Comparison of ENCODE assay signal across 8 cellular contexts in genomic region chr20:58209652-58210397, GRCh38. TPM values are rescaled to one million over a fixed set of nuclear protein-coding genes. Genes with fewer than 3 reads are reported as not detected.
DNase-seq lines count a peak whose midpoint lies in the region; ATAC-seq, FAIRE-seq and TF ChIP-seq lines count a peak whose summit lies in the region.

No MANE protein-coding gene starts in this region.

- no TSS peak for BruUV-seq in OCI-LY7 (replicated peaks; lab: Mats Ljungman, UMichigan)

- no peaks in the 10 kb centered on the region; the same call in 1 of the 2 replicates for H3K9me3 ChIP-seq in AG04450 (ENCODE audit: control insufficient read depth, insufficient read depth, low read length)
- no peaks in the 10 kb centered on the region for H3K9me3 ChIP-seq in OCI-LY7 (ENCODE audit: low read length)
- H3K9me3 ChIP-seq in esophagus muscularis mucosa: no peaks in the 10 kb centered on the region

- H4K20me1 ChIP-seq in OCI-LY7 (ENCODE audit: insufficient read depth, low read length): no peaks in the 10 kb centered on the region

- H3K9me2 ChIP-seq in OCI-LY7 (ENCODE audit: insufficient read depth, low read length): no peaks in the 10 kb centered on the region

- peaks cover 7% of the 10 kb centered on the region for H3K27me3 ChIP-seq in AG04450 (ENCODE audit: control insufficient read depth, insufficient read depth, low read length)
- H3K27me3 ChIP-seq in esophagus muscularis mucosa: peaks cover 0 to 22% (median 2%) of the 10 kb centered on the region in 4 donors

- no peak overlapping the region for H3K4me2 ChIP-seq in OCI-LY7 (ENCODE audit: low read length)

- peaks cover 8 to 22% of the 10 kb centered on the region in 2 donors for H3K27me3 Mint-ChIP-seq in natural killer cell (ENCODE audit: low read depth in 2 of 2)
- peaks cover 34 to 35% of the 10 kb centered on the region in 2 donors for H3K27me3 Mint-ChIP-seq in stimulated activated naive B cell treated with anti-CD40 and anti-IgM and Interleukin-4, amounts not matched to agents 10 μg/mL and 1 μg/mL and 100 μg/mL, for 72 hours

- TF ChIP-seq CTCF in AG04450 (IDR thresholded peaks at IDR 0.05; ENCODE audit: low read depth, low read length) (peak; percentile 100), OCI-LY7 (conservative IDR thresholded peaks at IDR 0.05; ENCODE audit: low read length) (peak; percentile 100), esophagus muscularis mucosa (IDR thresholded peaks at IDR 0.05) (peak; percentile 100), natural killer cell (IDR thresholded peaks at IDR 0.05) (peak; percentile 100)

- CTCF ChIA-PET in AG04450 (lab: Charles Lee): interaction anchor here (0.6 to 6.7 kb wide), 28 partner anchors 9 to 830 kb away, joined by 3 to 66 read pairs (median 4); no protein-coding TSS in a partner anchor
- CTCF ChIA-PET in OCI-LY7 (lab: Charles Lee; ENCODE audit: unreplicated experiment): no interaction called here

- H3K4me3 Mint-ChIP-seq in natural killer cell: no peak overlapping the region
- no peak overlapping the region for H3K4me3 Mint-ChIP-seq in stimulated activated naive B cell treated with anti-CD40 and anti-IgM and Interleukin-4, amounts not matched to agents 10 μg/mL and 1 μg/mL and 100 μg/mL, for 72 hours

- H3K27ac ChIP-seq in AG04450 (ENCODE audit: low read depth, low read length) (no peak overlapping the region), OCI-LY7 (ENCODE audit: low read depth, low read length, poor library complexity, severe bottlenecking) (no peak overlapping the region), esophagus muscularis mucosa (replicated peaks in 1 of 4) (no peak overlapping the region)

- H3K27ac Mint-ChIP-seq in natural killer cell: peak overlapping the region; percentile 5 to 75
- peak overlapping the region; percentile 32 for H3K27ac Mint-ChIP-seq in stimulated activated naive B cell treated with anti-CD40 and anti-IgM and Interleukin-4, amounts not matched to agents 10 μg/mL and 1 μg/mL and 100 μg/mL, for 72 hours

- H3K9me3 Mint-ChIP-seq in natural killer cell: no peaks in the 10 kb centered on the region
- H3K9me3 Mint-ChIP-seq in stimulated activated naive B cell treated with anti-CD40 and anti-IgM and Interleukin-4, amounts not matched to agents 10 μg/mL and 1 μg/mL and 100 μg/mL, for 72 hours: peaks cover 0 to under 1% of the 10 kb centered on the region in 2 donors

- intact Hi-C loops in OCI-LY7 (cut with micrococcal nuclease; ENCODE audit: unreplicated experiment) (loop anchor here (1.0 to 2.0 kb wide), 2 partner anchors 556 to 613 kb away; no protein-coding TSS in a partner anchor), esophagus muscularis mucosa (cut with DNase I) (loop anchor here (1.0 to 10.0 kb wide), 4 partner anchors 556 to 825 kb away; no protein-coding TSS in a partner anchor), natural killer cell (cut with micrococcal nuclease) (loop anchor here (2.0 to 5.0 kb wide), 3 partner anchors 613 to 713 kb away; no protein-coding TSS in a partner anchor)

- FAIRE-seq in GM18507 (lab: Jason Lieb, UNC): peak; percentile 89

- TF ChIP-seq EP300 in esophagus muscularis mucosa (IDR thresholded peaks at IDR 0.05): no peak

- no peaks in the 10 kb centered on the region for H3K79me2 ChIP-seq in OCI-LY7 (ENCODE audit: insufficient read depth, low read depth, low read length)

- ATAC-seq in HG03521 (IDR thresholded peaks at IDR 0.05; ENCODE audit: unreplicated experiment) (peak; percentile 83), natural killer cell (peak; percentile 92 to 99 (median 98))
- ATAC-seq in stimulated activated naive B cell treated with anti-CD40 and anti-IgM and Interleukin-4, amounts not matched to agents 10 μg/mL and 1 μg/mL and 100 μg/mL, for 72 hours (replicated peaks): peak; percentile 86 to 92

- DNase-seq in AG04450 (ENCODE audit: low read depth, low spot score) (peak; percentile 48), GM18507 (ENCODE audit: extremely low spot score, insufficient read length, low read depth) (peak; percentile 86), OCI-LY7 (ENCODE audit: low spot score) (peak; percentile 77), activated T-cell treated with anti-CD3 and anti-CD28 coated beads for 48 hours (ENCODE audit: low read depth) (peak; percentile 83), esophagus muscularis mucosa (ENCODE audit: extremely low spot score) (peak; percentile 93), natural killer cell (peak; percentile 87)
- DNase-seq in stimulated activated naive B cell treated with anti-CD40 and anti-IgM and Interleukin-4, amounts not matched to agents 10 μg/mL and 1 μg/mL and 100 μg/mL, for 72 hours: peak; percentile 69

- WGBS in esophagus muscularis mucosa: 19% methylated on average over 19 of the region's 46 CpGs

- no peaks in the 10 kb centered on the region for H3K36me3 Mint-ChIP-seq in natural killer cell
- no peaks in the 10 kb centered on the region for H3K36me3 Mint-ChIP-seq in stimulated activated naive B cell treated with anti-CD40 and anti-IgM and Interleukin-4, amounts not matched to agents 10 μg/mL and 1 μg/mL and 100 μg/mL, for 72 hours

- no peaks in the 10 kb centered on the region for H3K36me3 ChIP-seq in OCI-LY7 (ENCODE audit: insufficient read depth, low read length)
- H3K36me3 ChIP-seq in esophagus muscularis mucosa: no peaks in the 10 kb centered on the region

- POLR2A ChIA-PET in AG04450 (lab: Yijun Ruan, JAX) (no interaction called here), OCI-LY7 (lab: Charles Lee) (no interaction called here)

- no peaks in the 10 kb centered on the region for H3K4me1 ChIP-seq in OCI-LY7 (ENCODE audit: insufficient read depth, low read length, poor library complexity, severe bottlenecking)
- H3K4me1 ChIP-seq in esophagus muscularis mucosa: peaks cover 0 to 8% (median 4%) of the 10 kb centered on the region in 4 donors

- peaks cover 0 to 6% of the 10 kb centered on the region in 2 donors for H3K4me1 Mint-ChIP-seq in natural killer cell
- H3K4me1 Mint-ChIP-seq in stimulated activated naive B cell treated with anti-CD40 and anti-IgM and Interleukin-4, amounts not matched to agents 10 μg/mL and 1 μg/mL and 100 μg/mL, for 72 hours: peaks cover 6 to 9% of the 10 kb centered on the region in 2 donors

- no peak overlapping the region for H2AFZ ChIP-seq in OCI-LY7 (ENCODE audit: low read length)

- no peak for TF ChIP-seq POLR2A in esophagus muscularis mucosa (IDR thresholded peaks at IDR 0.05; ENCODE audit: low read depth)

- H3K4me3 ChIP-seq in AG04450 (ENCODE audit: low read depth, low read length): no peak overlapping the region
- H3K4me3 ChIP-seq in OCI-LY7 (ENCODE audit: low read depth, low read length, poor library complexity, severe bottlenecking): no peak overlapping the region
- peak overlapping the region in 1 of 4 donors; percentile 19 for H3K4me3 ChIP-seq in esophagus muscularis mucosa

RNA-seq across cellular contexts. Expression of gene ANKRD60, which starts 18.6 kb away (rescaled TPM):
- not detected in 2 replicates for polyA plus RNA-seq in AG04450 (2011; rRNA removed)
- not detected in 2 replicates for polyA minus RNA-seq in AG04450 (2011; rRNA and poly(A)+ RNA removed)
- not detected in 2 replicates for total RNA-seq in OCI-LY7 (2014; rRNA removed; shearing (Covaris generic))
- total RNA-seq in OCI-LY7 (2022) (not detected in 2 replicates), esophagus muscularis mucosa (not detected), natural killer cell (not detected)
